Comparison of ENCODE assay signal across 25 cellular contexts in the genomic region with DNA sequence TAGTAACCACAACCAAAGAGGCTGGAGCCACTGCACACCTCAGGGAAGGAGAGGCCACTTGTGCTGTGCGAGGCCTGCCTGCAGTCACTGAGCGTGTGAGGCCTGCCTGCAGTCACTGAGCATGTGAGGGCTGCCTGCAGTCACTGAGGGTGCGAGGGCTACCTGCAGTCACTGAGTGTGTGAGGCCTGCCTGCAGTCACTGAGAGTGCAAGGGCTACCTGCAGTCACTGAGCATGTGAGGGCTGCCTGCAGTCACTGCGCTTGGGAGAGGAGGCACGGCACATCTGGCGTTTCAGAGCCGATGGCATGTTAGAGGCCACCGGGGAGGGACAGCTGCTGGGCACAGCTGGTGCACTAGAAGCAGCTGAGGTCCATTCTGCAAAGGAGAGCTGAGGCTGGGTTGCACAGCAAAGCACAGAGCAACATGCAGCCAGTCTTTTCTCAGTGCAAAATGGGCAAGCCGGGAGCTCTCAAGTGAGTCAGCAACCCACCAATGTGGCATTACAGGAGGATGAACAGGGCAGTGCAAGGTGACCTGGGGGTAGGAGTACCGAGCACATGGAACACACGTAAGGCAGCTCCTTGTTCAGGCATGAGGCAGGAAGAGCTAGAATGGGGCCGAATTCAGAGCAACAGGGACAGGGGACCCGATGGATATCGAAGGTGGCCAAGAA.
"Had no signal": no experiment of that assay in that cellular context is flagged by ENCODE, and none has a peak within 500 bp of the region (broad histone marks: within the 10 kb centered on the region; RNA-seq: fewer than 3 reads in every experiment).

No MANE protein-coding gene starts in this region.

- H3K9ac ChIP-seq: parathyroid adenoma had no signal

- DNase-seq: colonic mucosa; dermis blood vessel endothelial cell; effector CD4-positive, alpha-beta T cell; endodermal cell; erythroblast; foreskin melanocyte; left colon; left ventricle myocardium superior; mesenchymal stem cell; naive B cell; occipital lobe; stimulated activated CD4-positive, alpha-beta T cell treated with anti-CD3 and anti-CD28 coated beads, Interleukin-4, amount 100 ng/mL, for 1 hour; stimulated activated CD8-positive, alpha-beta memory T cell treated with anti-CD3 and anti-CD28 coated beads, Interleukin-4, amount 100 ng/mL, for 48 hours; stimulated activated naive CD8-positive, alpha-beta T cell treated with anti-CD3 and anti-CD28 coated beads, Interleukin-15, Interleukin-2, amounts not matched to agents 100 U/mL and 50 U/mL, for 24 hours; thyroid gland; upper lobe of left lung had no signal

- H3K27me3 Mint-ChIP-seq: naive B cell had no signal

- H3K4me2 ChIP-seq: hepatocyte, smooth muscle cell had no signal

- H3K4me3 ChIP-seq: colonic mucosa, hepatocyte, lung, right atrium auricular region, smooth muscle cell, suprapubic skin, thyroid gland, upper lobe of left lung, vagina had no signal

- H3K9me3 ChIP-seq: colonic mucosa, right atrium auricular region, suprapubic skin, thyroid gland, upper lobe of left lung, vagina had no signal

- ATAC-seq: left colon; left ventricle myocardium superior; stimulated activated effector memory CD8-positive, alpha-beta T cell treated with anti-CD3 and anti-CD28 coated beads, Interleukin-12 subunit alpha, Interleukin-12 subunit beta, amount 100 ng/mL, for 72 hours; stimulated activated naive CD8-positive, alpha-beta T cell treated with anti-CD3 and anti-CD28 coated beads, Interleukin-15, Interleukin-2, amounts not matched to agents 100 U/mL and 50 U/mL, for 24 hours had no signal

- H3K27me3 ChIP-seq: colonic mucosa, hepatocyte, right atrium auricular region, suprapubic skin, thyroid gland, upper lobe of left lung, vagina had no signal

- H3K4me1 Mint-ChIP-seq: endodermal cell; naive B cell; stimulated activated effector memory CD8-positive, alpha-beta T cell treated with anti-CD3 and anti-CD28 coated beads, Interleukin-12 subunit alpha, Interleukin-12 subunit beta, amount 100 ng/mL, for 72 hours had no signal

- H3K36me3 Mint-ChIP-seq: naive B cell; stimulated activated effector memory CD8-positive, alpha-beta T cell treated with anti-CD3 and anti-CD28 coated beads, Interleukin-12 subunit alpha, Interleukin-12 subunit beta, amount 100 ng/mL, for 72 hours had no signal

- H3K36me3 ChIP-seq: colonic mucosa, right atrium auricular region, suprapubic skin, thyroid gland, upper lobe of left lung, vagina had no signal

- H3K79me2 ChIP-seq: hepatocyte, parathyroid adenoma had no signal

- H3K27ac ChIP-seq: colonic mucosa, hepatocyte, parathyroid adenoma, right atrium auricular region, suprapubic skin, thyroid gland, upper lobe of left lung, vagina had no signal

- H3K27ac Mint-ChIP-seq: endodermal cell; naive B cell; stimulated activated effector memory CD8-positive, alpha-beta T cell treated with anti-CD3 and anti-CD28 coated beads, Interleukin-12 subunit alpha, Interleukin-12 subunit beta, amount 100 ng/mL, for 72 hours had no signal

- H3K9me3 Mint-ChIP-seq: endodermal cell; naive B cell; neural crest cell; stimulated activated effector memory CD8-positive, alpha-beta T cell treated with anti-CD3 and anti-CD28 coated beads, Interleukin-12 subunit alpha, Interleukin-12 subunit beta, amount 100 ng/mL, for 72 hours had no signal

- H3K4me3 Mint-ChIP-seq: endodermal cell; naive B cell; neural crest cell; stimulated activated effector memory CD8-positive, alpha-beta T cell treated with anti-CD3 and anti-CD28 coated beads, Interleukin-12 subunit alpha, Interleukin-12 subunit beta, amount 100 ng/mL, for 72 hours had no signal

- H2AFZ ChIP-seq: hepatocyte, parathyroid adenoma had no signal
